ENCODE assay signal across 10 cellular contexts in genomic region chr11:33997473-33998347, GRCh38. TPM values are rescaled to one million over a fixed set of nuclear protein-coding genes. Genes with fewer than 3 reads are reported as not detected.
DNase-seq lines count a peak whose midpoint lies in the region; TF ChIP-seq lines count a peak whose summit lies in the region.
"Had no signal": no experiment of that assay in that cellular context is flagged by ENCODE, and none has a peak within 500 bp of the region (broad histone marks: within the 10 kb centered on the region; RNA-seq: fewer than 3 reads in every experiment).

No MANE protein-coding gene starts in this region.

- H3K4me3 ChIP-seq in OCI-LY3 (ENCODE audit: low read length) (peak overlapping the region; percentile 61), epithelial cell of proximal tubule (ENCODE audit: low read depth, low read length) (peak overlapping the region; percentile 27), skeletal muscle cell (ENCODE audit: low read depth, low read length) (peak overlapping the region; percentile 24)
- H3K4me3 ChIP-seq: pancreas had no signal

- no peak for DNase-seq in activated CD4-positive, alpha-beta T cell treated with anti-CD3 and anti-CD28 coated beads, Interleukin-2, amount 10 ng/mL, durations not matched to agents 24 days and 14 days
- no peak for DNase-seq in activated CD4-positive, alpha-beta T cell treated with anti-CD3 and anti-CD28 coated beads for 4 hours
- DNase-seq in epithelial cell of proximal tubule (ENCODE audit: low read depth) = no peak
- no peak for DNase-seq in skeletal muscle cell (ENCODE audit: low read depth)
- DNase-seq in stimulated activated CD4-positive, alpha-beta T cell treated with anti-CD3 and anti-CD28 coated beads, Interleukin-15, amount 100 ng/mL, for 24 hours = no peak
- DNase-seq in AG20443 (ENCODE audit: low spot score) = no peak
- DNase-seq in NCI-H1436 (lab: John Stamatoyannopoulos, UW) = no peak
- DNase-seq: NCI-H2029 treated with DMSO at 0.1 percent for 48 hours had no signal

- H3K27me3 Mint-ChIP-seq in activated CD4-positive, alpha-beta T cell treated with anti-CD3 and anti-CD28 coated beads, Interleukin-2, amount 10 ng/mL, durations not matched to agents 24 days and 14 days = peaks cover 31% of the 10 kb centered on the region

- peak overlapping the region; percentile 30 for H3K4me3 Mint-ChIP-seq in activated CD4-positive, alpha-beta T cell treated with anti-CD3 and anti-CD28 coated beads, Interleukin-2, amount 10 ng/mL, durations not matched to agents 24 days and 14 days

- no peaks in the 10 kb centered on the region for H3K36me3 Mint-ChIP-seq in activated CD4-positive, alpha-beta T cell treated with anti-CD3 and anti-CD28 coated beads, Interleukin-2, amount 10 ng/mL, durations not matched to agents 24 days and 14 days (ENCODE audit: low read depth)

- peak overlapping the region; percentile 5; the same call in 1 of the 2 replicates for H3K9ac ChIP-seq in OCI-LY3 (ENCODE audit: low read length)

- H3K9me3 ChIP-seq in OCI-LY3 (ENCODE audit: insufficient read depth, low read length) = no peaks in the 10 kb centered on the region
- H3K9me3 ChIP-seq: pancreas had no signal

- H3K9me3 Mint-ChIP-seq in activated CD4-positive, alpha-beta T cell treated with anti-CD3 and anti-CD28 coated beads, Interleukin-2, amount 10 ng/mL, durations not matched to agents 24 days and 14 days = no peaks in the 10 kb centered on the region

- no peaks in the 10 kb centered on the region for H4K20me1 ChIP-seq in OCI-LY3 (ENCODE audit: insufficient read depth, low read length)

- no peak overlapping the region for H3K27ac Mint-ChIP-seq in activated CD4-positive, alpha-beta T cell treated with anti-CD3 and anti-CD28 coated beads, Interleukin-2, amount 10 ng/mL, durations not matched to agents 24 days and 14 days

- peaks cover 33% of the 10 kb centered on the region for H3K4me1 ChIP-seq in OCI-LY3 (ENCODE audit: low read length)
- H3K4me1 ChIP-seq: pancreas had no signal

- H3K79me2 ChIP-seq in OCI-LY3 (ENCODE audit: low read length) = no peaks in the 10 kb centered on the region

- H2AFZ ChIP-seq in OCI-LY3 (ENCODE audit: low read depth, low read length) = peak overlapping the region; percentile 84; the same call in 1 of the 2 replicates

- H3K27ac ChIP-seq in OCI-LY3 (ENCODE audit: low read length) = no peak overlapping the region
- H3K27ac ChIP-seq: pancreas had no signal

- TF ChIP-seq CTCF in OCI-LY3 (IDR thresholded peaks at IDR 0.05; ENCODE audit: low read depth, low read length) (no peak), epithelial cell of proximal tubule (conservative IDR thresholded peaks at IDR 0.05; ENCODE audit: low read depth, low read length) (no peak)

- intact Hi-C loops in activated CD4-positive, alpha-beta T cell treated with anti-CD3 and anti-CD28 coated beads, Interleukin-2, amount 10 ng/mL, durations not matched to agents 24 days and 14 days (cut with micrococcal nuclease) = loop anchor here (1.0 to 2.0 kb wide), 5 partner anchors 53 to 495 kb away; partner anchors contain the start of genes CAPRIN1 and NAT10

- H3K4me1 Mint-ChIP-seq in activated CD4-positive, alpha-beta T cell treated with anti-CD3 and anti-CD28 coated beads, Interleukin-2, amount 10 ng/mL, durations not matched to agents 24 days and 14 days = peaks cover 8% of the 10 kb centered on the region

- no peaks in the 10 kb centered on the region for H3K36me3 ChIP-seq in OCI-LY3 (replicated peaks; ENCODE audit: low read depth, low read length)
- H3K36me3 ChIP-seq: pancreas had no signal

- H3K4me2 ChIP-seq in OCI-LY3 (ENCODE audit: low read length) = peak overlapping the region; percentile 88

- H3K27me3 ChIP-seq in OCI-LY3 (ENCODE audit: low read depth, low read length) = peaks cover 33% of the 10 kb centered on the region
- H3K27me3 ChIP-seq: pancreas had no signal

RNA-seq across cellular contexts. Expression of gene CAPRIN1, which starts 53.8 kb away (rescaled TPM):
- total RNA-seq in activated CD4-positive, alpha-beta T cell treated with anti-CD3 and anti-CD28 coated beads, Interleukin-2, amount 10 ng/mL, durations not matched to agents 24 days and 14 days = 318 and 321 TPM in 2 replicates
- total RNA-seq in epithelial cell of proximal tubule = 172 and 222 TPM in 2 replicates
